In genomic region chr6:167833396-167833763, GRCh38 we compare ENCODE assay signal across 11 cellular contexts. TPM values are rescaled to one million over a fixed set of nuclear protein-coding genes. Genes with fewer than 3 reads are reported as not detected.
A peak's percentile ranks its signal among the peaks of the same experiment; 100 is the strongest.
DNase-seq lines count a peak whose midpoint lies in the region; ATAC-seq and TF ChIP-seq lines count a peak whose summit lies in the region.
"Had no signal": no experiment of that assay in that cellular context is flagged by ENCODE, and none has a peak within 500 bp of the region (broad histone marks: within the 10 kb centered on the region; RNA-seq: fewer than 3 reads in every experiment).

No MANE protein-coding gene starts in this region.

- DNase-seq in KBM-7 (peak; percentile 40), epithelial cell of prostate (ENCODE audit: low read depth, low spot score) (no peak), NCI-H187 treated with DMSO at 0.1 percent for 48 hours (lab: John Stamatoyannopoulos, UW) (no peak), immature natural killer cell (no peak), NCI-H1092 (lab: John Stamatoyannopoulos, UW) (no peak)
- DNase-seq: activated CD4-positive, CD25-positive, alpha-beta regulatory T cell; NCI-H748 treated with DMSO at 0.1 percent for 48 hours had no signal

- H3K27me3 Mint-ChIP-seq in immature natural killer cell (ENCODE audit: low read depth in 3 of 3) = peaks cover 13 to 27% (median 27%) of the 10 kb centered on the region in 3 donors

- no peak overlapping the region for H3K4me3 Mint-ChIP-seq in immature natural killer cell

- no peak overlapping the region for H3K27ac Mint-ChIP-seq in immature natural killer cell

- H3K27ac ChIP-seq in 22Rv1 (0 out of 2 replicates have a peak overlapping the region, but pooled peaks have one; percentile 29), epithelial cell of prostate (peak overlapping the region; percentile 84)
- H3K27ac ChIP-seq: parathyroid adenoma had no signal

- no peaks in the 10 kb centered on the region for H3K36me3 Mint-ChIP-seq in immature natural killer cell

- ATAC-seq in GM21367 (IDR thresholded peaks at IDR 0.05; ENCODE audit: unreplicated experiment) = peak; percentile 9
- ATAC-seq in HG03520 (IDR thresholded peaks at IDR 0.05; ENCODE audit: unreplicated experiment) = no peak

- H3K4me1 Mint-ChIP-seq in immature natural killer cell = peaks cover 0 to under 1% of the 10 kb centered on the region in 2 donors

- H3K9me3 Mint-ChIP-seq in immature natural killer cell = peaks cover 0 to under 1% (median 0%) of the 10 kb centered on the region in 6 donors

- TF ChIP-seq CTCF in 22Rv1 (IDR thresholded peaks at IDR 0.05) = no peak

- in situ Hi-C loops in KBM-7 (cut with MboI; ENCODE audit: low pct_unique_long_range_greater_than_20kb, low sequenced_read_pairs) = no loop called here

RNA-seq across cellular contexts. Expression of gene AFDN, which starts 6.7 kb away (rescaled TPM):
- polyA plus RNA-seq in immature natural killer cell = 1 to 10 TPM in 1 of 3 donors, under 1 TPM in 1, not detected in 1; 0.27 to 1.5 TPM
